Comparison of ENCODE assay signal across 11 cellular contexts in genomic region chr2:196268022-196268421, GRCh38.
DNase-seq lines count a peak whose midpoint lies in the region; ATAC-seq, FAIRE-seq and TF ChIP-seq lines count a peak whose summit lies in the region.
"Had no signal": no experiment of that assay in that cellular context is flagged by ENCODE, and none has a peak within 500 bp of the region (broad histone marks: within the 10 kb centered on the region; RNA-seq: fewer than 3 reads in every experiment).

No MANE protein-coding gene starts in this region.

- no peak for DNase-seq in DND-41
- peak; percentile 57 for DNase-seq in NB4 (ENCODE audit: low read depth)
- no peak for DNase-seq in K562 (ENCODE audit: extremely low read depth in 1 of 4, low spot score in 3 of 4)
- DNase-seq in natural killer cell treated with Interleukin-12 subunit alpha and Interleukin-12 subunit beta and Interleukin-15 and Interleukin-18, amount 100 ng/mL, for 72 hours (ENCODE audit: low spot score), result no peak
- no peak for DNase-seq in frontal cortex (ENCODE audit: low spot score in 2 of 2)
- no peak for DNase-seq in GM19240 (ENCODE audit: insufficient read length, low spot score)
- DNase-seq in stimulated activated CD4-positive, alpha-beta T cell treated with anti-CD3 and anti-CD28 coated beads, Interleukin-2, amount 100 ng/mL, for 24 hours, result no peak
- DNase-seq: activated CD4-positive, alpha-beta T cell treated with anti-CD3 and anti-CD28 coated beads for 48 hours; left cardiac atrium; NCI-H2227 treated with DMSO at 0.1 percent for 48 hours had no signal

- POLR2A ChIA-PET in K562 (lab: Yijun Ruan, JAX), result interaction anchor here (1.2 kb wide), 2 partner anchors 8 to 9 kb away, joined by 3 to 5 read pairs; no protein-coding TSS in a partner anchor

- H3K27ac ChIP-seq in DND-41 (ENCODE audit: low read length), result peak overlapping the region; percentile 82
- H3K27ac ChIP-seq in K562 (ENCODE audit: extremely low read depth, low read depth, low read length), result peak overlapping the region; percentile 10; the same call in 1 of the 3 replicates

- no peak for TF ChIP-seq RAD21 in K562 (CRISPR knock-in tag; conservative IDR thresholded peaks at IDR 0.05 in 1 of 2, IDR thresholded peaks at IDR 0.05 in 1 of 2)

- H3K9me3 Mint-ChIP-seq in natural killer cell treated with Interleukin-12 subunit alpha and Interleukin-12 subunit beta and Interleukin-15 and Interleukin-18, amount 100 ng/mL, for 72 hours, result no peaks in the 10 kb centered on the region

- FAIRE-seq in K562 (lab: Jason Lieb, UNC) (no peak), frontal cortex (lab: Jason Lieb, UNC) (no peak)

- H3K4me1 Mint-ChIP-seq in natural killer cell treated with Interleukin-12 subunit alpha and Interleukin-12 subunit beta and Interleukin-15 and Interleukin-18, amount 100 ng/mL, for 72 hours (ENCODE audit: low read depth in 2 of 2), result peaks cover 28 to 40% of the 10 kb centered on the region in 2 donors

- H2AFZ ChIP-seq in DND-41 (ENCODE audit: low read depth, low read length) (peak overlapping the region; percentile 49; the same call in 1 of the 2 replicates), K562 (ENCODE audit: low read depth, low read length) (peak overlapping the region; percentile 4; the same call in 1 of the 2 replicates)

- WGBS in K562 (ENCODE audit: insufficient coverage, low coverage, missing lambda C conversion rate), result 0% methylated on average over 1 of the region's 1 CpG

- ATAC-seq in DND-41 (ENCODE audit: insufficient read depth, low read depth) (peak; percentile 15; the same call in 2 of the 3 replicates), K562 (no peak), GM21737 (IDR thresholded peaks at IDR 0.05; ENCODE audit: unreplicated experiment) (no peak)
- no peak for ATAC-seq in natural killer cell treated with Interleukin-12 subunit alpha and Interleukin-12 subunit beta and Interleukin-15 and Interleukin-18, amount 100 ng/mL, for 72 hours

- no peaks in the 10 kb centered on the region for H3K27me3 Mint-ChIP-seq in natural killer cell treated with Interleukin-12 subunit alpha and Interleukin-12 subunit beta and Interleukin-15 and Interleukin-18, amount 100 ng/mL, for 72 hours

- in situ Hi-C loops in K562 (cut with MboI), result no loop called here

- H3K36me3 ChIP-seq in DND-41 (ENCODE audit: insufficient read depth, low read length), result no peaks in the 10 kb centered on the region
- H3K36me3 ChIP-seq in K562 (ENCODE audit: control insufficient read depth, insufficient read depth, low read length), result no peaks in the 10 kb centered on the region

- H3K4me3 Mint-ChIP-seq in natural killer cell treated with Interleukin-12 subunit alpha and Interleukin-12 subunit beta and Interleukin-15 and Interleukin-18, amount 100 ng/mL, for 72 hours, result peak overlapping the region; percentile 79

- peaks cover 76% of the 10 kb centered on the region for H3K4me1 ChIP-seq in DND-41 (ENCODE audit: insufficient read depth, low read length)
- H3K4me1 ChIP-seq in K562 (replicated peaks in 1 of 2; ENCODE audit: control insufficient read depth in 2 of 2, insufficient read depth in 2 of 2, low read length in 2 of 2), result peaks cover 0 to 13% of the 10 kb centered on the region in 2 experiments; a peak in 3 of 5 replicates

- H3K9me3 ChIP-seq in DND-41 (ENCODE audit: insufficient read depth, low read length, severe bottlenecking), result no peaks in the 10 kb centered on the region
- no peaks in the 10 kb centered on the region for H3K9me3 ChIP-seq in K562 (replicated peaks; ENCODE audit: control insufficient read depth, insufficient read depth, low read depth, low read length)

- H4K20me1 ChIP-seq in DND-41 (ENCODE audit: insufficient read depth, low read length) (no peaks in the 10 kb centered on the region), K562 (replicated peaks; ENCODE audit: control insufficient read depth, insufficient read depth, low read length) (no peaks in the 10 kb centered on the region)

- intact Hi-C loops in K562 (cut with micrococcal nuclease), result no loop called here

- TF ChIP-seq CTCF in DND-41 (IDR thresholded peaks at IDR 0.05; ENCODE audit: borderline replicate concordance, extremely low read depth, low read length, poor library complexity, severe bottlenecking) (no peak), NB4 (IDR thresholded peaks at IDR 0.05; ENCODE audit: low read depth, low read length) (no peak), K562 (IDR thresholded peaks at IDR 0.05 in 2 of 3, conservative IDR thresholded peaks at IDR 0.05 in 1 of 3; ENCODE audit: insufficient read depth in 2 of 3, low read depth in 1 of 3, low read length in 3 of 3) (no peak)

- no peaks in the 10 kb centered on the region for H3K36me3 Mint-ChIP-seq in natural killer cell treated with Interleukin-12 subunit alpha and Interleukin-12 subunit beta and Interleukin-15 and Interleukin-18, amount 100 ng/mL, for 72 hours

- CTCF ChIA-PET in K562 (lab: Yijun Ruan, JAX; ENCODE audit: low intra/inter-chr PET ratio), result no interaction called here

- TF ChIP-seq EP300 in K562 (IDR thresholded peaks at IDR 0.05; ENCODE audit: low read length), result 0 out of 2 replicates have a peak, but pooled peaks have one; percentile 12

- BruUV-seq in K562 (replicated peaks; lab: Mats Ljungman, UMichigan), result no TSS peak

- no peaks in the 10 kb centered on the region for H3K9me1 ChIP-seq in K562 (ENCODE audit: control insufficient read depth, insufficient read depth, low read length)

- TF ChIP-seq POLR2A in NB4 (IDR thresholded peaks at IDR 0.05; ENCODE audit: extremely low read depth, insufficient read length) (no peak), K562 (conservative IDR thresholded peaks at IDR 0.05) (no peak)

- H3K4me3 ChIP-seq in DND-41 (ENCODE audit: low read depth in 1 of 2, low read length in 2 of 2) (peak overlapping the region in 1 of 2 experiments; percentile 21; a peak in 1 of 4 replicates), NB4 (ENCODE audit: low read depth, low read length) (peak overlapping the region; percentile 1), K562 (no peak overlapping the region)

- H3K4me2 ChIP-seq in DND-41 (ENCODE audit: insufficient read depth, low read length) (peak overlapping the region; percentile 35), K562 (ENCODE audit: insufficient read depth, low read length) (no peak overlapping the region)

- H3K27ac Mint-ChIP-seq in natural killer cell treated with Interleukin-12 subunit alpha and Interleukin-12 subunit beta and Interleukin-15 and Interleukin-18, amount 100 ng/mL, for 72 hours, result peak overlapping the region; percentile 75 to 76

- H3K9ac ChIP-seq in DND-41 (ENCODE audit: low read depth, low read length) (peak overlapping the region; percentile 47), K562 (ENCODE audit: insufficient read depth in 1 of 2, low read depth in 2 of 2, low read length in 2 of 2) (no peak overlapping the region)

- H3K27me3 ChIP-seq in DND-41 (ENCODE audit: insufficient read depth, low read length, poor library complexity), result no peaks in the 10 kb centered on the region
- no peaks in the 10 kb centered on the region for H3K27me3 ChIP-seq in K562 (ENCODE audit: control insufficient read depth in 2 of 2, insufficient read depth in 2 of 2, low read length in 2 of 2)

- peaks cover 34% of the 10 kb centered on the region for H3K79me2 ChIP-seq in DND-41 (ENCODE audit: insufficient read depth, low read length)
- no peaks in the 10 kb centered on the region for H3K79me2 ChIP-seq in K562 (ENCODE audit: control insufficient read depth, insufficient read depth, low read length)

TF ChIP-seq in K562, 482 proteins besides CTCF, POLR2A, EP300 and RAD21 (continues in another document):
- TF ChIP-seq ZNF280B (CRISPR knock-in tag; IDR thresholded peaks at IDR 0.05), result no peak
- TF ChIP-seq ZNF507 (tag; conservative IDR thresholded peaks at IDR 0.05), result no peak
- no peak for TF ChIP-seq ARHGAP35 (IDR thresholded peaks at IDR 0.05; ENCODE audit: partially characterized antibody)
- TF ChIP-seq, protein P1, sequence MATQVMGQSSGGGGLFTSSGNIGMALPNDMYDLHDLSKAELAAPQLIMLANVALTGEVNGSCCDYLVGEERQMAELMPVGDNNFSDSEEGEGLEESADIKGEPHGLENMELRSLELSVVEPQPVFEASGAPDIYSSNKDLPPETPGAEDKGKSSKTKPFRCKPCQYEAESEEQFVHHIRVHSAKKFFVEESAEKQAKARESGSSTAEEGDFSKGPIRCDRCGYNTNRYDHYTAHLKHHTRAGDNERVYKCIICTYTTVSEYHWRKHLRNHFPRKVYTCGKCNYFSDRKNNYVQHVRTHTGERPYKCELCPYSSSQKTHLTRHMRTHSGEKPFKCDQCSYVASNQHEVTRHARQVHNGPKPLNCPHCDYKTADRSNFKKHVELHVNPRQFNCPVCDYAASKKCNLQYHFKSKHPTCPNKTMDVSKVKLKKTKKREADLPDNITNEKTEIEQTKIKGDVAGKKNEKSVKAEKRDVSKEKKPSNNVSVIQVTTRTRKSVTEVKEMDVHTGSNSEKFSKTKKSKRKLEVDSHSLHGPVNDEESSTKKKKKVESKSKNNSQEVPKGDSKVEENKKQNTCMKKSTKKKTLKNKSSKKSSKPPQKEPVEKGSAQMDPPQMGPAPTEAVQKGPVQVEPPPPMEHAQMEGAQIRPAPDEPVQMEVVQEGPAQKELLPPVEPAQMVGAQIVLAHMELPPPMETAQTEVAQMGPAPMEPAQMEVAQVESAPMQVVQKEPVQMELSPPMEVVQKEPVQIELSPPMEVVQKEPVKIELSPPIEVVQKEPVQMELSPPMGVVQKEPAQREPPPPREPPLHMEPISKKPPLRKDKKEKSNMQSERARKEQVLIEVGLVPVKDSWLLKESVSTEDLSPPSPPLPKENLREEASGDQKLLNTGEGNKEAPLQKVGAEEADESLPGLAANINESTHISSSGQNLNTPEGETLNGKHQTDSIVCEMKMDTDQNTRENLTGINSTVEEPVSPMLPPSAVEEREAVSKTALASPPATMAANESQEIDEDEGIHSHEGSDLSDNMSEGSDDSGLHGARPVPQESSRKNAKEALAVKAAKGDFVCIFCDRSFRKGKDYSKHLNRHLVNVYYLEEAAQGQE (CRISPR knock-in tag; IDR thresholded peaks at IDR 0.05; ENCODE audit: low read depth), result no peak
- TF ChIP-seq ZNF282 (CRISPR knock-in tag; IDR thresholded peaks at IDR 0.05), result no peak
- TF ChIP-seq FIP1L1 (IDR thresholded peaks at IDR 0.05; ENCODE audit: low read depth, low read length, poor library complexity, severe bottlenecking), result no peak
